In genomic region chr11:16986434-16987204, GRCh38 we compare ENCODE assay signal across 8 cellular contexts. TPM values are rescaled to one million over a fixed set of nuclear protein-coding genes. Genes with fewer than 3 reads are reported as not detected.
DNase-seq lines count a peak whose midpoint lies in the region; ATAC-seq and TF ChIP-seq lines count a peak whose summit lies in the region.

No MANE protein-coding gene starts in this region.

- TF ChIP-seq CTCF in osteoblast (IDR thresholded peaks at IDR 0.05; ENCODE audit: extremely low read depth, low read depth, low read length): no peak

- no peaks in the 10 kb centered on the region for H4K20me1 ChIP-seq in osteoblast (ENCODE audit: insufficient read depth, low read length)

- H3K27me3 Mint-ChIP-seq in CD4-positive, CD25-positive, alpha-beta regulatory T cell: no peaks in the 10 kb centered on the region
- no peaks in the 10 kb centered on the region for H3K27me3 Mint-ChIP-seq in activated CD4-positive, alpha-beta T cell treated with anti-CD3 and anti-CD28 coated beads, Interleukin-2, amount 10 ng/mL, durations not matched to agents 24 days and 14 days

- H3K27ac ChIP-seq in CD4-positive, CD25-positive, alpha-beta regulatory T cell (ENCODE audit: insufficient read depth, low read length, poor library complexity, severe bottlenecking): no peak overlapping the region
- H3K27ac ChIP-seq in osteoblast (ENCODE audit: low read depth, low read length): no peak overlapping the region

- intact Hi-C loops in activated CD4-positive, alpha-beta T cell treated with anti-CD3 and anti-CD28 coated beads, Interleukin-2, amount 10 ng/mL, durations not matched to agents 24 days and 14 days (cut with micrococcal nuclease): no loop called here

- no peaks in the 10 kb centered on the region for H3K27me3 ChIP-seq in CD4-positive, CD25-positive, alpha-beta regulatory T cell (ENCODE audit: control insufficient read depth, insufficient read depth, low read length)
- H3K27me3 ChIP-seq in osteoblast (ENCODE audit: insufficient read depth, low read length): no peaks in the 10 kb centered on the region

- H3K36me3 ChIP-seq in CD4-positive, CD25-positive, alpha-beta regulatory T cell (ENCODE audit: control insufficient read depth, insufficient read depth, low read length): no peaks in the 10 kb centered on the region
- no peaks in the 10 kb centered on the region for H3K36me3 ChIP-seq in osteoblast (ENCODE audit: insufficient read depth, low read length)

- H3K36me3 Mint-ChIP-seq in CD4-positive, CD25-positive, alpha-beta regulatory T cell: no peaks in the 10 kb centered on the region
- no peaks in the 10 kb centered on the region for H3K36me3 Mint-ChIP-seq in activated CD4-positive, alpha-beta T cell treated with anti-CD3 and anti-CD28 coated beads, Interleukin-2, amount 10 ng/mL, durations not matched to agents 24 days and 14 days (ENCODE audit: low read depth)

- no peak overlapping the region for H2AFZ ChIP-seq in osteoblast (ENCODE audit: low read length)

- peaks cover 8% of the 10 kb centered on the region for H3K4me1 ChIP-seq in CD4-positive, CD25-positive, alpha-beta regulatory T cell (ENCODE audit: control insufficient read depth, insufficient read depth, low read length, poor library complexity, severe bottlenecking)
- no peaks in the 10 kb centered on the region for H3K4me1 ChIP-seq in osteoblast (ENCODE audit: insufficient read depth, low read length)

- H3K4me3 ChIP-seq in CD4-positive, CD25-positive, alpha-beta regulatory T cell (ENCODE audit: low read depth, low read length): no peak overlapping the region
- no peak overlapping the region for H3K4me3 ChIP-seq in osteoblast (ENCODE audit: insufficient read depth, low read length)

- peak overlapping the region; percentile 45 to 74 (median 46) for H3K27ac Mint-ChIP-seq in CD4-positive, CD25-positive, alpha-beta regulatory T cell
- peak overlapping the region; percentile 63 for H3K27ac Mint-ChIP-seq in activated CD4-positive, alpha-beta T cell treated with anti-CD3 and anti-CD28 coated beads, Interleukin-2, amount 10 ng/mL, durations not matched to agents 24 days and 14 days

- peak; percentile 64 to 68 for ATAC-seq in CD4-positive, CD25-positive, alpha-beta regulatory T cell (ENCODE audit: low read depth in 2 of 2)
- ATAC-seq in GM19328 (IDR thresholded peaks at IDR 0.05; ENCODE audit: unreplicated experiment) (peak; percentile 94), HG03280 (IDR thresholded peaks at IDR 0.05; ENCODE audit: unreplicated experiment) (peak; percentile 86)

- no peaks in the 10 kb centered on the region for H3K9me3 Mint-ChIP-seq in CD4-positive, CD25-positive, alpha-beta regulatory T cell
- H3K9me3 Mint-ChIP-seq in activated CD4-positive, alpha-beta T cell treated with anti-CD3 and anti-CD28 coated beads, Interleukin-2, amount 10 ng/mL, durations not matched to agents 24 days and 14 days: peaks cover 4% of the 10 kb centered on the region

- no peak overlapping the region for H3K4me2 ChIP-seq in osteoblast (ENCODE audit: insufficient read depth, low read length)

- no peaks in the 10 kb centered on the region for H3K79me2 ChIP-seq in osteoblast (ENCODE audit: insufficient read depth, low read length)

- peak in 2 of 3 donors; percentile 10 to 69 for DNase-seq in CD4-positive, CD25-positive, alpha-beta regulatory T cell
- DNase-seq in activated CD4-positive, alpha-beta T cell treated with anti-CD3 and anti-CD28 coated beads, Interleukin-2, amount 10 ng/mL, durations not matched to agents 24 days and 14 days: peak; percentile 82
- DNase-seq in germinal center (ENCODE audit: low spot score) (peak; percentile 57), osteoblast (ENCODE audit: insufficient read length, low spot score, missing footprints) (no peak), HuH-7.5 (ENCODE audit: low spot score) (no peak)
- peak; percentile 4 for DNase-seq in stimulated activated CD8-positive, alpha-beta memory T cell treated with anti-CD3 and anti-CD28 coated beads, Interleukin-12 subunit alpha, Interleukin-12 subunit beta, amount 100 ng/mL, for 4 hours (ENCODE audit: low read depth)

- H3K4me1 Mint-ChIP-seq in CD4-positive, CD25-positive, alpha-beta regulatory T cell: peaks cover 7 to 24% (median 14%) of the 10 kb centered on the region in 4 donors
- peaks cover 32% of the 10 kb centered on the region for H3K4me1 Mint-ChIP-seq in activated CD4-positive, alpha-beta T cell treated with anti-CD3 and anti-CD28 coated beads, Interleukin-2, amount 10 ng/mL, durations not matched to agents 24 days and 14 days

- H3K9me3 ChIP-seq in CD4-positive, CD25-positive, alpha-beta regulatory T cell (ENCODE audit: control insufficient read depth in 2 of 2, low read length in 2 of 2): no peaks in the 10 kb centered on the region
- H3K9me3 ChIP-seq in osteoblast (ENCODE audit: low read depth, low read length): no peaks in the 10 kb centered on the region

- peak overlapping the region in 3 of 4 donors; percentile 12 to 49 (median 38) for H3K4me3 Mint-ChIP-seq in CD4-positive, CD25-positive, alpha-beta regulatory T cell
- peak overlapping the region; percentile 52 for H3K4me3 Mint-ChIP-seq in activated CD4-positive, alpha-beta T cell treated with anti-CD3 and anti-CD28 coated beads, Interleukin-2, amount 10 ng/mL, durations not matched to agents 24 days and 14 days

RNA-seq across cellular contexts. Expression of gene PLEKHA7, which starts 27.6 kb away (rescaled TPM):
- total RNA-seq in CD4-positive, CD25-positive, alpha-beta regulatory T cell: 1.8 TPM
- 1 to 10 TPM in 1 of 4 donors, under 1 TPM in 3; 0.48 to 1.1 (median 0.61) TPM for polyA plus RNA-seq in CD4-positive, CD25-positive, alpha-beta regulatory T cell
- total RNA-seq in activated CD4-positive, alpha-beta T cell treated with anti-CD3 and anti-CD28 coated beads, Interleukin-2, amount 10 ng/mL, durations not matched to agents 24 days and 14 days: 16.7 and 20.7 TPM in 2 replicates
- 0.29 and 1.1 TPM in 2 replicates for total RNA-seq in osteoblast

Comparison
In these comparisons a context has a peak if more than half of its experiments do, and no peak if none do; other contexts are left out.
1. DNase-seq: peak in CD4-positive, CD25-positive, alpha-beta regulatory T cell (2 of 3), activated CD4-positive, alpha-beta T cell treated with anti-CD3 and anti-CD28 coated beads, Interleukin-2, amount 10 ng/mL, durations not matched to agents 24 days and 14 days (single experiment), germinal center (single experiment) and stimulated activated CD8-positive, alpha-beta memory T cell treated with anti-CD3 and anti-CD28 coated beads, Interleukin-12 subunit alpha, Interleukin-12 subunit beta, amount 100 ng/mL, for 4 hours (single experiment); none in osteoblast (single experiment) and HuH-7.5 (single experiment).
2. Peak in every context shown above with its lines, with median percentiles within 50 percentile points of each other: ATAC-seq.